In genomic region chr15:77742127-77742526, GRCh38 we compare ENCODE assay signal across 17 cellular contexts.
A peak's percentile ranks its signal among the peaks of the same experiment; 100 is the strongest.
DNase-seq lines count a peak whose midpoint lies in the region; ATAC-seq and TF ChIP-seq lines count a peak whose summit lies in the region.
"Had no signal": no experiment of that assay in that cellular context is flagged by ENCODE, and none has a peak within 500 bp of the region (broad histone marks: within the 10 kb centered on the region; RNA-seq: fewer than 3 reads in every experiment).

No MANE protein-coding gene starts in this region.

- H3K4me1 ChIP-seq in A673 (ENCODE audit: insufficient read depth, low read length, poor library complexity, severe bottlenecking) (peaks cover 81% of the 10 kb centered on the region), HCT116 (ENCODE audit: control insufficient read depth in 1 of 2, insufficient read depth in 2 of 2, low read length in 2 of 2) (no peaks in the 10 kb centered on the region), neuronal stem cell (ENCODE audit: control insufficient read depth in 2 of 2, insufficient read depth in 1 of 2, low read depth in 1 of 2, low read length in 2 of 2) (peaks cover 8 to 16% of the 10 kb centered on the region in 2 donors)
- H3K4me1 ChIP-seq: Caco-2 had no signal

- no peak overlapping the region for H3K9ac ChIP-seq in HCT116 (ENCODE audit: low read length)
- H3K9ac ChIP-seq in SK-N-MC (ENCODE audit: insufficient read length) = no peak overlapping the region
- H3K9ac ChIP-seq in neuronal stem cell (ENCODE audit: low read depth, low read length, poor library complexity) = no peak overlapping the region
- H3K9ac ChIP-seq: BLaER1 had no signal

- H3K23ac ChIP-seq in neuronal stem cell (ENCODE audit: low read depth, low read length, poor library complexity) = no peak overlapping the region

- CTCF ChIA-PET in A673 (lab: Charles Lee) (no interaction called here), HCT116 (lab: Charles Lee) (no interaction called here)

- H4K8ac ChIP-seq in neuronal stem cell (ENCODE audit: low read depth, low read length) = no peak overlapping the region

- no peak overlapping the region for H3K4ac ChIP-seq in neuronal stem cell (ENCODE audit: low read length)

- H3K79me2 ChIP-seq in HCT116 (ENCODE audit: insufficient read depth, low read length) = no peaks in the 10 kb centered on the region

- no peak for TF ChIP-seq CTCF in A673 (conservative IDR thresholded peaks at IDR 0.05; ENCODE audit: low read depth, low read length)
- TF ChIP-seq CTCF in HCT116 (IDR thresholded peaks at IDR 0.05 in 2 of 3, conservative IDR thresholded peaks at IDR 0.05 in 1 of 3; ENCODE audit: borderline replicate concordance in 1 of 3, insufficient read depth in 1 of 3, low read depth in 2 of 3, low read length in 2 of 3) = no peak

- H4K20me1 ChIP-seq in HCT116 (ENCODE audit: insufficient read depth) = no peaks in the 10 kb centered on the region

- no CpG with 5 or more reads among the region's 5 CpGs for WGBS in neuronal stem cell (ENCODE audit: extremely low coverage in 2 of 2, insufficient read length in 2 of 2, insufficient replicate concordance in 1 of 2), 2 donors

- H4K91ac ChIP-seq in neuronal stem cell (ENCODE audit: low read depth, low read length, poor library complexity) = no peak overlapping the region

- H3K36me3 ChIP-seq in A673 (ENCODE audit: insufficient read depth, low read length, poor library complexity, severe bottlenecking) (no peaks in the 10 kb centered on the region), HCT116 (ENCODE audit: control insufficient read depth in 1 of 2, insufficient read depth in 2 of 2, low read length in 2 of 2) (no peaks in the 10 kb centered on the region), SK-N-MC (ENCODE audit: insufficient read depth, low read length) (no peaks in the 10 kb centered on the region), neuronal stem cell (replicated peaks in 1 of 2; ENCODE audit: control insufficient read depth in 2 of 2, insufficient read depth in 2 of 2, low read length in 2 of 2) (no peaks in the 10 kb centered on the region)
- H3K36me3 ChIP-seq: BLaER1 had no signal

- H2AK5ac ChIP-seq in neuronal stem cell (ENCODE audit: low read depth, low read length) = peak overlapping the region; percentile 72

- H3K9me3 ChIP-seq in A673 (ENCODE audit: low read depth, low read length, poor library complexity, severe bottlenecking) (no peaks in the 10 kb centered on the region), HCT116 (ENCODE audit: control insufficient read depth in 1 of 2, insufficient read depth in 1 of 2, low read depth in 1 of 2, low read length in 2 of 2) (no peaks in the 10 kb centered on the region), SK-N-MC (ENCODE audit: low read depth, low read length) (no peaks in the 10 kb centered on the region), neuronal stem cell (replicated peaks in 1 of 2; ENCODE audit: control insufficient read depth in 2 of 2, insufficient read depth in 1 of 2, low read depth in 1 of 2, low read length in 2 of 2) (peaks cover 0 to 2% of the 10 kb centered on the region in 2 donors)
- H3K9me3 ChIP-seq: BLaER1, Caco-2 had no signal

- DNase-seq in A673 (ENCODE audit: low spot score) (no peak), HCT116 (ENCODE audit: low read depth, low spot score) (no peak), SK-N-MC (ENCODE audit: low read depth, low spot score) (no peak), neuronal stem cell (ENCODE audit: low spot score) (no peak), dedifferentiated amniotic fluid mesenchymal stem cell (ENCODE audit: extremely low spot score) (no peak), MV-4-11 (lab: John Stamatoyannopoulos, UW) (no peak)
- DNase-seq: Caco-2; CD4-positive, CD25-positive, alpha-beta regulatory T cell; CD8-positive, alpha-beta T cell; DMS153; DND-41; GOT3; H7; HCEC 1CT had no signal

- peaks cover 1% of the 10 kb centered on the region for H3K79me1 ChIP-seq in neuronal stem cell (ENCODE audit: low read depth, low read length)

- intact Hi-C loops in A673 (cut with micrococcal nuclease; ENCODE audit: unreplicated experiment) (no loop called here), HCT116 (cut with micrococcal nuclease) (no loop called here)

- H2BK12ac ChIP-seq in neuronal stem cell (ENCODE audit: low read length) = no peak overlapping the region

- H2BK120ac ChIP-seq in neuronal stem cell (ENCODE audit: low read depth, low read length) = no peak overlapping the region

- no peak overlapping the region for H2BK5ac ChIP-seq in neuronal stem cell (ENCODE audit: low read length)

- no peak overlapping the region for H3K14ac ChIP-seq in neuronal stem cell (ENCODE audit: low read length)

- peak; percentile 60; the same call in 1 of the 2 replicates for ATAC-seq in HCT116
- no peak for ATAC-seq in HG02678 (IDR thresholded peaks at IDR 0.05; ENCODE audit: unreplicated experiment)
- ATAC-seq: CD8-positive, alpha-beta T cell had no signal

- TF ChIP-seq POLR2A in HCT116 (IDR thresholded peaks at IDR 0.05; ENCODE audit: borderline replicate concordance, extremely low read depth, insufficient read depth, insufficient read length) = no peak

- RAD21 ChIA-PET in HCT116 (lab: Charles Lee; ENCODE audit: low non-redundant PET in 1 of 2, low total read pairs in 2 of 2, uncharacterized antibody in 2 of 2, unreplicated experiment in 2 of 2) = no interaction called here

- H2BK15ac ChIP-seq in neuronal stem cell (ENCODE audit: low read length) = no peak overlapping the region

- no peaks in the 10 kb centered on the region for H3K9me2 ChIP-seq in HCT116 (ENCODE audit: insufficient read depth)

- TF ChIP-seq RAD21 in HCT116 (IDR thresholded peaks at IDR 0.05; ENCODE audit: low read depth) = no peak

- H3K4me3 ChIP-seq in A673 (ENCODE audit: low read depth, low read length, poor library complexity, severe bottlenecking) = no peak overlapping the region
- no peak overlapping the region for H3K4me3 ChIP-seq in HCT116 (replicated peaks in 1 of 2; ENCODE audit: low read depth in 1 of 2, low read length in 2 of 2)
- H3K4me3 ChIP-seq in SK-N-MC = no peak overlapping the region
- H3K4me3 ChIP-seq in neuronal stem cell (ENCODE audit: low read length in 2 of 2) = no peak overlapping the region
- H3K4me3 ChIP-seq: BLaER1 had no signal

- H3K18ac ChIP-seq in neuronal stem cell (ENCODE audit: low read length) = peak overlapping the region; percentile 52

- BruUV-seq in A673 (replicated peaks; lab: Mats Ljungman, UMichigan) (no TSS peak), HCT116 (replicated peaks; lab: Mats Ljungman, UMichigan) (no TSS peak)

- POLR2A ChIA-PET in A673 (lab: Charles Lee; ENCODE audit: low non-redundant PET) = no interaction called here
- POLR2A ChIA-PET in HCT116 (lab: Charles Lee) = no interaction called here

- H3K27me3 ChIP-seq in A673 (replicated peaks; ENCODE audit: insufficient read depth, low read depth, low read length, poor library complexity) (no peaks in the 10 kb centered on the region), HCT116 (ENCODE audit: insufficient read depth, low read length) (no peaks in the 10 kb centered on the region), neuronal stem cell (ENCODE audit: control insufficient read depth in 3 of 3, insufficient read depth in 3 of 3, low read depth in 1 of 3, low read length in 3 of 3) (peaks cover 0 to 55% (median 8%) of the 10 kb centered on the region in 3 experiments)

- H3K4me2 ChIP-seq in HCT116 (ENCODE audit: low read length) (no peak overlapping the region), neuronal stem cell (ENCODE audit: insufficient read depth, low read length, poor library complexity, severe bottlenecking) (no peak overlapping the region)

- H2AFZ ChIP-seq in HCT116 (ENCODE audit: low read depth, low read length, poor library complexity, severe bottlenecking) = no peak overlapping the region
- no peak overlapping the region for H2AFZ ChIP-seq in neuronal stem cell (ENCODE audit: low read length)

- peak overlapping the region; percentile 99 for H3K27ac ChIP-seq in A673 (ENCODE audit: low read depth, low read length, poor library complexity, severe bottlenecking)
- no peak overlapping the region for H3K27ac ChIP-seq in HCT116 (ENCODE audit: low read depth, low read length)
- peak overlapping the region; percentile 100 for H3K27ac ChIP-seq in SK-N-MC
- H3K27ac ChIP-seq in neuronal stem cell (replicated peaks; ENCODE audit: low read length) = no peak overlapping the region
- H3K27ac ChIP-seq: BLaER1, C4-2B had no signal

TF ChIP-seq in HCT116, 20 proteins besides CTCF, POLR2A, EP300 and RAD21:
- no peak for TF ChIP-seq SRF (IDR thresholded peaks at IDR 0.05; ENCODE audit: low read depth)

Comparison
In these comparisons a context has a peak if more than half of its experiments do, and no peak if none do; other contexts are left out.
1. H3K27ac ChIP-seq: peak in A673 (single experiment) and SK-N-MC (single experiment); none in HCT116 (single experiment) and neuronal stem cell (single experiment).